Comparison of ENCODE assay signal across 2 cellular contexts in the genomic region with DNA sequence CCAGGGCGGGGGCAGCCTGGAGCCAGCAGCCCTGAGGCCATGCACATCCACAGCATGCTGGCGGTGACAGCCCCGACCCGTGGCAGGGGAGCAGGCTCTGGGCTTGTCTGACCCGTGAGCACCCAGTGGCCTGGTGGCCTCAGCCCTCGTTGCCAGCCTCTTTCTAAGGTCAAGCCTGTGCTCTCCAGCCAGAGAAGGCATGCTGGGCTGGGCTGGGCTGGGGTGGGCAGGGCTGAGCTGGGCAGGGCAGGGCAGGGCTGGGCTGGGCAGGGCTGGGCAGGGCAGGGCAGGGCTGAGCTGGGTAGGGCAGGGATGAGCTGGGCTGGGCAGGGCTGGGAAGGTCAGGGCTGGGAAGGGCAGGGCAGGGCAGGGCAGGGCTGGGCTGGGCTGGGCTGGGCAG.
TF ChIP-seq lines count a peak whose summit lies in the region.

No MANE protein-coding gene starts in this region.

TF ChIP-seq in HepG2, 621 proteins besides CTCF, POLR2A, EP300 and RAD21:
- TF ChIP-seq CEBPG (CRISPR knock-in tag; IDR thresholded peaks at IDR 0.05) (no peak), ZNF460 (CRISPR knock-in tag; IDR thresholded peaks at IDR 0.05; ENCODE audit: borderline replicate concordance) (no peak), ZNF768 (CRISPR knock-in tag; IDR thresholded peaks at IDR 0.05) (no peak), ARID2 (CRISPR knock-in tag; IDR thresholded peaks at IDR 0.05; ENCODE audit: borderline replicate concordance) (no peak), SPEN (CRISPR knock-in tag; IDR thresholded peaks at IDR 0.05; ENCODE audit: low read depth) (no peak), ZNF569 (CRISPR knock-in tag; IDR thresholded peaks at IDR 0.05; ENCODE audit: borderline replicate concordance) (no peak)
- TF ChIP-seq, protein P1, sequence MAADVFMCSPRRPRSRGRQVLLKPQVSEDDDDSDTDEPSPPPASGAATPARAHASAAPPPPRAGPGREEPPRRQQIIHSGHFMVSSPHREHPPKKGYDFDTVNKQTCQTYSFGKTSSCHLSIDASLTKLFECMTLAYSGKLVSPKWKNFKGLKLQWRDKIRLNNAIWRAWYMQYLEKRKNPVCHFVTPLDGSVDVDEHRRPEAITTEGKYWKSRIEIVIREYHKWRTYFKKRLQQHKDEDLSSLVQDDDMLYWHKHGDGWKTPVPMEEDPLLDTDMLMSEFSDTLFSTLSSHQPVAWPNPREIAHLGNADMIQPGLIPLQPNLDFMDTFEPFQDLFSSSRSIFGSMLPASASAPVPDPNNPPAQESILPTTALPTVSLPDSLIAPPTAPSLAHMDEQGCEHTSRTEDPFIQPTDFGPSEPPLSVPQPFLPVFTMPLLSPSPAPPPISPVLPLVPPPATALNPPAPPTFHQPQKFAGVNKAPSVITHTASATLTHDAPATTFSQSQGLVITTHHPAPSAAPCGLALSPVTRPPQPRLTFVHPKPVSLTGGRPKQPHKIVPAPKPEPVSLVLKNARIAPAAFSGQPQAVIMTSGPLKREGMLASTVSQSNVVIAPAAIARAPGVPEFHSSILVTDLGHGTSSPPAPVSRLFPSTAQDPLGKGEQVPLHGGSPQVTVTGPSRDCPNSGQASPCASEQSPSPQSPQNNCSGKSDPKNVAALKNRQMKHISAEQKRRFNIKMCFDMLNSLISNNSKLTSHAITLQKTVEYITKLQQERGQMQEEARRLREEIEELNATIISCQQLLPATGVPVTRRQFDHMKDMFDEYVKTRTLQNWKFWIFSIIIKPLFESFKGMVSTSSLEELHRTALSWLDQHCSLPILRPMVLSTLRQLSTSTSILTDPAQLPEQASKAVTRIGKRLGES (CRISPR knock-in tag; IDR thresholded peaks at IDR 0.05; ENCODE audit: borderline replicate concordance) = no peak
- TF ChIP-seq, protein P2, sequence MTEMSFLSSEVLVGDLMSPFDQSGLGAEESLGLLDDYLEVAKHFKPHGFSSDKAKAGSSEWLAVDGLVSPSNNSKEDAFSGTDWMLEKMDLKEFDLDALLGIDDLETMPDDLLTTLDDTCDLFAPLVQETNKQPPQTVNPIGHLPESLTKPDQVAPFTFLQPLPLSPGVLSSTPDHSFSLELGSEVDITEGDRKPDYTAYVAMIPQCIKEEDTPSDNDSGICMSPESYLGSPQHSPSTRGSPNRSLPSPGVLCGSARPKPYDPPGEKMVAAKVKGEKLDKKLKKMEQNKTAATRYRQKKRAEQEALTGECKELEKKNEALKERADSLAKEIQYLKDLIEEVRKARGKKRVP (CRISPR knock-in tag; IDR thresholded peaks at IDR 0.05) = no peak
- TF ChIP-seq, protein P3, sequence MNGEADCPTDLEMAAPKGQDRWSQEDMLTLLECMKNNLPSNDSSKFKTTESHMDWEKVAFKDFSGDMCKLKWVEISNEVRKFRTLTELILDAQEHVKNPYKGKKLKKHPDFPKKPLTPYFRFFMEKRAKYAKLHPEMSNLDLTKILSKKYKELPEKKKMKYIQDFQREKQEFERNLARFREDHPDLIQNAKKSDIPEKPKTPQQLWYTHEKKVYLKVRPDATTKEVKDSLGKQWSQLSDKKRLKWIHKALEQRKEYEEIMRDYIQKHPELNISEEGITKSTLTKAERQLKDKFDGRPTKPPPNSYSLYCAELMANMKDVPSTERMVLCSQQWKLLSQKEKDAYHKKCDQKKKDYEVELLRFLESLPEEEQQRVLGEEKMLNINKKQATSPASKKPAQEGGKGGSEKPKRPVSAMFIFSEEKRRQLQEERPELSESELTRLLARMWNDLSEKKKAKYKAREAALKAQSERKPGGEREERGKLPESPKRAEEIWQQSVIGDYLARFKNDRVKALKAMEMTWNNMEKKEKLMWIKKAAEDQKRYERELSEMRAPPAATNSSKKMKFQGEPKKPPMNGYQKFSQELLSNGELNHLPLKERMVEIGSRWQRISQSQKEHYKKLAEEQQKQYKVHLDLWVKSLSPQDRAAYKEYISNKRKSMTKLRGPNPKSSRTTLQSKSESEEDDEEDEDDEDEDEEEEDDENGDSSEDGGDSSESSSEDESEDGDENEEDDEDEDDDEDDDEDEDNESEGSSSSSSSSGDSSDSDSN (CRISPR knock-in tag; IDR thresholded peaks at IDR 0.05) = no peak
- TF ChIP-seq, protein P4, sequence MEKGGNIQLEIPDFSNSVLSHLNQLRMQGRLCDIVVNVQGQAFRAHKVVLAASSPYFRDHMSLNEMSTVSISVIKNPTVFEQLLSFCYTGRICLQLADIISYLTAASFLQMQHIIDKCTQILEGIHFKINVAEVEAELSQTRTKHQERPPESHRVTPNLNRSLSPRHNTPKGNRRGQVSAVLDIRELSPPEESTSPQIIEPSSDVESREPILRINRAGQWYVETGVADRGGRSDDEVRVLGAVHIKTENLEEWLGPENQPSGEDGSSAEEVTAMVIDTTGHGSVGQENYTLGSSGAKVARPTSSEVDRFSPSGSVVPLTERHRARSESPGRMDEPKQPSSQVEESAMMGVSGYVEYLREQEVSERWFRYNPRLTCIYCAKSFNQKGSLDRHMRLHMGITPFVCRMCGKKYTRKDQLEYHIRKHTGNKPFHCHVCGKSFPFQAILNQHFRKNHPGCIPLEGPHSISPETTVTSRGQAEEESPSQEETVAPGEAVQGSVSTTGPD (CRISPR knock-in tag; IDR thresholded peaks at IDR 0.05) = no peak

TF ChIP-seq in HEK293T, 16 proteins besides CTCF, POLR2A, EP300 and RAD21:
- no peak for TF ChIP-seq NFRKB (IDR thresholded peaks at IDR 0.05)
- no peak for TF ChIP-seq SP1 (IDR thresholded peaks at IDR 0.05)
- TF ChIP-seq CTBP1 (IDR thresholded peaks at IDR 0.05; ENCODE audit: borderline replicate concordance) = no peak
- no peak for TF ChIP-seq FOXK2 (IDR thresholded peaks at IDR 0.05)
- no peak for TF ChIP-seq ARNT (IDR thresholded peaks at IDR 0.05)
- no peak for TF ChIP-seq FOXA1 (IDR thresholded peaks at IDR 0.05)
- TF ChIP-seq ZNF384 (IDR thresholded peaks at IDR 0.05) = no peak
- no peak for TF ChIP-seq HDGF (IDR thresholded peaks at IDR 0.05; ENCODE audit: borderline replicate concordance)
- TF ChIP-seq SUZ12 (IDR thresholded peaks at IDR 0.05) = no peak
- TF ChIP-seq, protein P5, sequence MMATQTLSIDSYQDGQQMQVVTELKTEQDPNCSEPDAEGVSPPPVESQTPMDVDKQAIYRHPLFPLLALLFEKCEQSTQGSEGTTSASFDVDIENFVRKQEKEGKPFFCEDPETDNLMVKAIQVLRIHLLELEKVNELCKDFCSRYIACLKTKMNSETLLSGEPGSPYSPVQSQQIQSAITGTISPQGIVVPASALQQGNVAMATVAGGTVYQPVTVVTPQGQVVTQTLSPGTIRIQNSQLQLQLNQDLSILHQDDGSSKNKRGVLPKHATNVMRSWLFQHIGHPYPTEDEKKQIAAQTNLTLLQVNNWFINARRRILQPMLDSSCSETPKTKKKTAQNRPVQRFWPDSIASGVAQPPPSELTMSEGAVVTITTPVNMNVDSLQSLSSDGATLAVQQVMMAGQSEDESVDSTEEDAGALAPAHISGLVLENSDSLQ (IDR thresholded peaks at IDR 0.05) = no peak
- no peak for TF ChIP-seq L3MBTL2 (conservative IDR thresholded peaks at IDR 0.05)
- no peak for TF ChIP-seq TARDBP (IDR thresholded peaks at IDR 0.05)
- no peak for TF ChIP-seq FOXM1 (IDR thresholded peaks at IDR 0.05; ENCODE audit: borderline replicate concordance)
- no peak for TF ChIP-seq BHLHE40 (IDR thresholded peaks at IDR 0.05; ENCODE audit: borderline replicate concordance)
- TF ChIP-seq ELF4 (IDR thresholded peaks at IDR 0.05) = no peak
- TF ChIP-seq LEF1 (IDR thresholded peaks at IDR 0.05; ENCODE audit: borderline replicate concordance) = no peak
